1 cellular context compared by ENCODE assay signal in the genomic region with DNA sequence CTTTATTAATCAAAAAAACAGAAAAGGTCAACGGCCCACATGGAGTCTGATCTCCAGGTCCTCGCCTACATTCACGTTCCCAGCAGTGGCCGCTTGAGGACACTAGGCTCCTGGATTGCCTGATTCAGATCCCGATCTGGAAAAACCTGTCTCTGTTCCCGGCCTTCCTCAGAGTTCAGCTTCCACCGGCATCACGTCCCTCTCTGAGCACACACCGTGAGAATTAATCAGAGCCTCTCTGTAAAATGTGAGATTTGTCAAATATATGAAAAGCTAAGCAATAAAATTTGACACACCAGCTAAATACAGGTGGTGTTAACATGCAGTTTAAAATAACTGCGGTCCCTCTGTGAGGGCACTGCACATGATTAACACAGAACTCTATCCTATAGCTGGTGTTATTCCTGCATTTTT.
TF ChIP-seq lines count a peak whose summit lies in the region.

No MANE protein-coding gene starts in this region.

TF ChIP-seq in HepG2, 621 proteins besides CTCF, POLR2A, EP300 and RAD21 (continued from another document and continues in another):
- TF ChIP-seq YEATS4 (CRISPR knock-in tag; IDR thresholded peaks at IDR 0.05; ENCODE audit: borderline replicate concordance) (0 out of 2 replicates have a peak, but pooled peaks have one; percentile 36), SIN3B (IDR thresholded peaks at IDR 0.05; ENCODE audit: low read length) (no peak), CCAR2 (optimal IDR thresholded peaks at IDR 0.05; ENCODE audit: low read depth, low read length) (no peak), ZNF501 (CRISPR knock-in tag; IDR thresholded peaks at IDR 0.05) (no peak), ZNF550 (CRISPR knock-in tag; IDR thresholded peaks at IDR 0.05; ENCODE audit: borderline replicate concordance) (no peak), ZNF83 (CRISPR knock-in tag; IDR thresholded peaks at IDR 0.05; ENCODE audit: borderline replicate concordance) (no peak), RBM22 (optimal IDR thresholded peaks at IDR 0.05; ENCODE audit: low read length) (no peak), ZNF816 (CRISPR knock-in tag; IDR thresholded peaks at IDR 0.05; ENCODE audit: borderline replicate concordance) (no peak), POLR2AphosphoS2 (IDR thresholded peaks at IDR 0.05; ENCODE audit: low read depth, low read length) (no peak), KDM2A (CRISPR knock-in tag; IDR thresholded peaks at IDR 0.05; ENCODE audit: borderline replicate concordance, low read depth) (peak; percentile 82), GABPA (IDR thresholded peaks at IDR 0.05; ENCODE audit: low read depth, low read length) (no peak), GABPA (CRISPR knock-in tag; IDR thresholded peaks at IDR 0.05; ENCODE audit: low read depth) (no peak), ZNF546 (CRISPR knock-in tag; conservative IDR thresholded peaks at IDR 0.05) (no peak), ZNF761 (CRISPR knock-in tag; conservative IDR thresholded peaks at IDR 0.05) (no peak), MTF1 (CRISPR knock-in tag; IDR thresholded peaks at IDR 0.05) (no peak), HMGA1 (CRISPR knock-in tag; conservative IDR thresholded peaks at IDR 0.05) (no peak), ONECUT2 (CRISPR knock-in tag; IDR thresholded peaks at IDR 0.05) (no peak), TOPORS (CRISPR knock-in tag; IDR thresholded peaks at IDR 0.05) (no peak), ZBTB1 (CRISPR knock-in tag; IDR thresholded peaks at IDR 0.05; ENCODE audit: borderline replicate concordance) (no peak), PHB2 (IDR thresholded peaks at IDR 0.05; ENCODE audit: partially characterized antibody) (no peak)
- TF ChIP-seq, protein P1, sequence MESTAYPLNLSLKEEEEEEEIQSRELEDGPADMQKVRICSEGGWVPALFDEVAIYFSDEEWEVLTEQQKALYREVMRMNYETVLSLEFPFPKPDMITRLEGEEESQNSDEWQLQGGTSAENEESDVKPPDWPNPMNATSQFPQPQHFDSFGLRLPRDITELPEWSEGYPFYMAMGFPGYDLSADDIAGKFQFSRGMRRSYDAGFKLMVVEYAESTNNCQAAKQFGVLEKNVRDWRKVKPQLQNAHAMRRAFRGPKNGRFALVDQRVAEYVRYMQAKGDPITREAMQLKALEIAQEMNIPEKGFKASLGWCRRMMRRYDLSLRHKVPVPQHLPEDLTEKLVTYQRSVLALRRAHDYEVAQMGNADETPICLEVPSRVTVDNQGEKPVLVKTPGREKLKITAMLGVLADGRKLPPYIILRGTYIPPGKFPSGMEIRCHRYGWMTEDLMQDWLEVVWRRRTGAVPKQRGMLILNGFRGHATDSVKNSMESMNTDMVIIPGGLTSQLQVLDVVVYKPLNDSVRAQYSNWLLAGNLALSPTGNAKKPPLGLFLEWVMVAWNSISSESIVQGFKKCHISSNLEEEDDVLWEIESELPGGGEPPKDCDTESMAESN (CRISPR knock-in tag; conservative IDR thresholded peaks at IDR 0.05): no peak
- TF ChIP-seq, protein P2, sequence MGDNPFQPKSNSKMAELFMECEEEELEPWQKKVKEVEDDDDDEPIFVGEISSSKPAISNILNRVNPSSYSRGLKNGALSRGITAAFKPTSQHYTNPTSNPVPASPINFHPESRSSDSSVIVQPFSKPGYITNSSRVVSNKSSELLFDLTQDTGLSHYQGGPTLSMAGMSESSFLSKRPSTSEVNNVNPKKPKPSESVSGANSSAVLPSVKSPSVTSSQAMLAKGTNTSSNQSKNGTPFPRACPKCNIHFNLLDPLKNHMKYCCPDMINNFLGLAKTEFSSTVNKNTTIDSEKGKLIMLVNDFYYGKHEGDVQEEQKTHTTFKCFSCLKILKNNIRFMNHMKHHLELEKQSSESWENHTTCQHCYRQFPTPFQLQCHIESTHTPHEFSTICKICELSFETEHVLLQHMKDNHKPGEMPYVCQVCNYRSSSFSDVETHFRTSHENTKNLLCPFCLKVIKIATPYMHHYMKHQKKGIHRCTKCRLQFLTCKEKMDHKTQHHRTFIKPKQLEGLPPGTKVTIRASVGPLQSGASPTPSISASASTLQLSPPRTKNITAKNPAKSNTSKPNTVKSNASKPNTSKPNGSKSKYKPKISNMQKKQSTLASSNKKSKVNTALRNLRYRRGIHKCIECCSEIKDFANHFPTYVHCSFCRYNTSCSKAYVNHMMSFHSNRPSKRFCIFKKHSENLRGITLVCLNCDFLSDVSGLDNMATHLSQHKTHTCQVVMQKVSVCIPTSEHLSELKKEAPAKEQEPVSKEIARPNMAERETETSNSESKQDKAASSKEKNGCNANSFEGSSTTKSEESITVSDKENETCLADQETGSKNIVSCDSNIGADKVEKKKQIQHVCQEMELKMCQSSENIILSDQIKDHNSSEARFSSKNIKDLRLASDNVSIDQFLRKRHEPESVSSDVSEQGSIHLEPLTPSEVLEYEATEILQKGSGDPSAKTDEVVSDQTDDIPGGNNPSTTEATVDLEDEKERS (CRISPR knock-in tag; IDR thresholded peaks at IDR 0.05): no peak
- TF ChIP-seq, protein P3, sequence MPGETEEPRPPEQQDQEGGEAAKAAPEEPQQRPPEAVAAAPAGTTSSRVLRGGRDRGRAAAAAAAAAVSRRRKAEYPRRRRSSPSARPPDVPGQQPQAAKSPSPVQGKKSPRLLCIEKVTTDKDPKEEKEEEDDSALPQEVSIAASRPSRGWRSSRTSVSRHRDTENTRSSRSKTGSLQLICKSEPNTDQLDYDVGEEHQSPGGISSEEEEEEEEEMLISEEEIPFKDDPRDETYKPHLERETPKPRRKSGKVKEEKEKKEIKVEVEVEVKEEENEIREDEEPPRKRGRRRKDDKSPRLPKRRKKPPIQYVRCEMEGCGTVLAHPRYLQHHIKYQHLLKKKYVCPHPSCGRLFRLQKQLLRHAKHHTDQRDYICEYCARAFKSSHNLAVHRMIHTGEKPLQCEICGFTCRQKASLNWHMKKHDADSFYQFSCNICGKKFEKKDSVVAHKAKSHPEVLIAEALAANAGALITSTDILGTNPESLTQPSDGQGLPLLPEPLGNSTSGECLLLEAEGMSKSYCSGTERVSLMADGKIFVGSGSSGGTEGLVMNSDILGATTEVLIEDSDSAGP (CRISPR knock-in tag; IDR thresholded peaks at IDR 0.05; ENCODE audit: borderline replicate concordance): peak; percentile 41; the same call in 1 of the 2 replicates
- TF ChIP-seq, protein P4, sequence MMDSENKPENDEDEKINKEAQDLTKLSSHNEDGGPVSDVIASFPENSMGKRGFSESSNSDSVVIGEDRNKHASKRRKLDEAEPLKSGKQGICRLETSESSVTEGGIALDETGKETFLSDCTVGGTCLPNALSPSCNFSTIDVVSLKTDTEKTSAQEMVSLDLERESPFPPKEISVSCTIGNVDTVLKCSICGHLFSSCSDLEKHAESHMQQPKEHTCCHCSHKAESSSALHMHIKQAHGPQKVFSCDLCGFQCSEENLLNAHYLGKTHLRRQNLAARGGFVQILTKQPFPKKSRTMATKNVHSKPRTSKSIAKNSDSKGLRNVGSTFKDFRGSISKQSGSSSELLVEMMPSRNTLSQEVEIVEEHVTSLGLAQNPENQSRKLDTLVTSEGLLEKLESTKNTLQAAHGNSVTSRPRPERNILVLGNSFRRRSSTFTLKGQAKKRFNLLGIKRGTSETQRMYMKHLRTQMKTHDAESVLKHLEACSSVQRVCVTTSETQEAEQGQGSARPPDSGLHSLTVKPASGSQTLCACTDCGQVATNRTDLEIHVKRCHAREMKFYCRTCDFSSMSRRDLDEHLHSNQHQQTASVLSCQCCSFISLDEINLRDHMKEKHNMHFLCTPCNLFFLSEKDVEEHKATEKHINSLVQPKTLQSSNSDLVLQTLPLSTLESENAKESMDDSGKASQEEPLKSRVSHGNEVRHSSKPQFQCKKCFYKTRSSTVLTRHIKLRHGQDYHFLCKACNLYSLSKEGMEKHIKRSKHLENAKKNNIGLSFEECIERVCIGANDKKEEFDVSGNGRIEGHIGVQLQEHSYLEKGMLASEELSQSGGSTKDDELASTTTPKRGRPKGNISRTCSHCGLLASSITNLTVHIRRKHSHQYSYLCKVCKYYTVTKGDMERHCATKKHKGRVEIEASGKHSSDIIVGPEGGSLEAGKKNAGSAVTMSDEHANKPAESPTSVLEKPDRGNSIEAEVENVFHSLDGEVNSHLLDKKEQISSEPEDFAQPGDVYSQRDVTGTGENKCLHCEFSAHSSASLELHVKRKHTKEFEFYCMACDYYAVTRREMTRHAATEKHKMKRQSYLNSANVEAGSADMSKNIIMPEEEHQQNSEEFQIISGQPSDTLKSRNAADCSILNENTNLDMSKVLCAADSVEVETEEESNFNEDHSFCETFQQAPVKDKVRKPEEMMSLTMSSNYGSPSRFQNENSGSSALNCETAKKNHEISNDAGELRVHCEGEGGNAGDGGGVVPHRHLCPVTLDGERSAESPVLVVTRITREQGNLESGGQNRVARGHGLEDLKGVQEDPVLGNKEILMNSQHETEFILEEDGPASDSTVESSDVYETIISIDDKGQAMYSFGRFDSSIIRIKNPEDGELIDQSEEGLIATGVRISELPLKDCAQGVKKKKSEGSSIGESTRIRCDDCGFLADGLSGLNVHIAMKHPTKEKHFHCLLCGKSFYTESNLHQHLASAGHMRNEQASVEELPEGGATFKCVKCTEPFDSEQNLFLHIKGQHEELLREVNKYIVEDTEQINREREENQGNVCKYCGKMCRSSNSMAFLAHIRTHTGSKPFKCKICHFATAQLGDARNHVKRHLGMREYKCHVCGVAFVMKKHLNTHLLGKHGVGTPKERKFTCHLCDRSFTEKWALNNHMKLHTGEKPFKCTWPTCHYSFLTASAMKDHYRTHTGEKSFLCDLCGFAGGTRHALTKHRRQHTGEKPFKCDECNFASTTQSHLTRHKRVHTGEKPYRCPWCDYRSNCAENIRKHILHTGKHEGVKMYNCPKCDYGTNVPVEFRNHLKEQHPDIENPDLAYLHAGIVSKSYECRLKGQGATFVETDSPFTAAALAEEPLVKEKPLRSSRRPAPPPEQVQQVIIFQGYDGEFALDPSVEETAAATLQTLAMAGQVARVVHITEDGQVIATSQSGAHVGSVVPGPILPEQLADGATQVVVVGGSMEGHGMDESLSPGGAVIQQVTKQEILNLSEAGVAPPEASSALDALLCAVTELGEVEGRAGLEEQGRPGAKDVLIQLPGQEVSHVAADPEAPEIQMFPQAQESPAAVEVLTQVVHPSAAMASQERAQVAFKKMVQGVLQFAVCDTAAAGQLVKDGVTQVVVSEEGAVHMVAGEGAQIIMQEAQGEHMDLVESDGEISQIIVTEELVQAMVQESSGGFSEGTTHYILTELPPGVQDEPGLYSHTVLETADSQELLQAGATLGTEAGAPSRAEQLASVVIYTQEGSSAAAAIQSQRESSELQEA (CRISPR knock-in tag; IDR thresholded peaks at IDR 0.05; ENCODE audit: not compliant biosample characterization): no peak
- TF ChIP-seq, protein P5, sequence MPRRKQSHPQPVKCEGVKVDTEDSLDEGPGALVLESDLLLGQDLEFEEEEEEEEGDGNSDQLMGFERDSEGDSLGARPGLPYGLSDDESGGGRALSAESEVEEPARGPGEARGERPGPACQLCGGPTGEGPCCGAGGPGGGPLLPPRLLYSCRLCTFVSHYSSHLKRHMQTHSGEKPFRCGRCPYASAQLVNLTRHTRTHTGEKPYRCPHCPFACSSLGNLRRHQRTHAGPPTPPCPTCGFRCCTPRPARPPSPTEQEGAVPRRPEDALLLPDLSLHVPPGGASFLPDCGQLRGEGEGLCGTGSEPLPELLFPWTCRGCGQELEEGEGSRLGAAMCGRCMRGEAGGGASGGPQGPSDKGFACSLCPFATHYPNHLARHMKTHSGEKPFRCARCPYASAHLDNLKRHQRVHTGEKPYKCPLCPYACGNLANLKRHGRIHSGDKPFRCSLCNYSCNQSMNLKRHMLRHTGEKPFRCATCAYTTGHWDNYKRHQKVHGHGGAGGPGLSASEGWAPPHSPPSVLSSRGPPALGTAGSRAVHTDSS (CRISPR knock-in tag; conservative IDR thresholded peaks at IDR 0.05): no peak
- TF ChIP-seq, protein P6, sequence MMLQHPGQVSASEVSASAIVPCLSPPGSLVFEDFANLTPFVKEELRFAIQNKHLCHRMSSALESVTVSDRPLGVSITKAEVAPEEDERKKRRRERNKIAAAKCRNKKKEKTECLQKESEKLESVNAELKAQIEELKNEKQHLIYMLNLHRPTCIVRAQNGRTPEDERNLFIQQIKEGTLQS (CRISPR knock-in tag; IDR thresholded peaks at IDR 0.05): no peak
- TF ChIP-seq, protein P7, sequence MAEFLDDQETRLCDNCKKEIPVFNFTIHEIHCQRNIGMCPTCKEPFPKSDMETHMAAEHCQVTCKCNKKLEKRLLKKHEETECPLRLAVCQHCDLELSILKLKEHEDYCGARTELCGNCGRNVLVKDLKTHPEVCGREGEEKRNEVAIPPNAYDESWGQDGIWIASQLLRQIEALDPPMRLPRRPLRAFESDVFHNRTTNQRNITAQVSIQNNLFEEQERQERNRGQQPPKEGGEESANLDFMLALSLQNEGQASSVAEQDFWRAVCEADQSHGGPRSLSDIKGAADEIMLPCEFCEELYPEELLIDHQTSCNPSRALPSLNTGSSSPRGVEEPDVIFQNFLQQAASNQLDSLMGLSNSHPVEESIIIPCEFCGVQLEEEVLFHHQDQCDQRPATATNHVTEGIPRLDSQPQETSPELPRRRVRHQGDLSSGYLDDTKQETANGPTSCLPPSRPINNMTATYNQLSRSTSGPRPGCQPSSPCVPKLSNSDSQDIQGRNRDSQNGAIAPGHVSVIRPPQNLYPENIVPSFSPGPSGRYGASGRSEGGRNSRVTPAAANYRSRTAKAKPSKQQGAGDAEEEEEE (CRISPR knock-in tag; IDR thresholded peaks at IDR 0.05; ENCODE audit: borderline replicate concordance): no peak
- TF ChIP-seq, protein P8, sequence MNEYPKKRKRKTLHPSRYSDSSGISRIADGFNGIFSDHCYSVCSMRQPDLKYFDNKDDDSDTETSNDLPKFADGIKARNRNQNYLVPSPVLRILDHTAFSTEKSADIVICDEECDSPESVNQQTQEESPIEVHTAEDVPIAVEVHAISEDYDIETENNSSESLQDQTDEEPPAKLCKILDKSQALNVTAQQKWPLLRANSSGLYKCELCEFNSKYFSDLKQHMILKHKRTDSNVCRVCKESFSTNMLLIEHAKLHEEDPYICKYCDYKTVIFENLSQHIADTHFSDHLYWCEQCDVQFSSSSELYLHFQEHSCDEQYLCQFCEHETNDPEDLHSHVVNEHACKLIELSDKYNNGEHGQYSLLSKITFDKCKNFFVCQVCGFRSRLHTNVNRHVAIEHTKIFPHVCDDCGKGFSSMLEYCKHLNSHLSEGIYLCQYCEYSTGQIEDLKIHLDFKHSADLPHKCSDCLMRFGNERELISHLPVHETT (CRISPR knock-in tag; conservative IDR thresholded peaks at IDR 0.05): no peak; the same call in 1 of the 2 replicates
- TF ChIP-seq, protein P9, sequence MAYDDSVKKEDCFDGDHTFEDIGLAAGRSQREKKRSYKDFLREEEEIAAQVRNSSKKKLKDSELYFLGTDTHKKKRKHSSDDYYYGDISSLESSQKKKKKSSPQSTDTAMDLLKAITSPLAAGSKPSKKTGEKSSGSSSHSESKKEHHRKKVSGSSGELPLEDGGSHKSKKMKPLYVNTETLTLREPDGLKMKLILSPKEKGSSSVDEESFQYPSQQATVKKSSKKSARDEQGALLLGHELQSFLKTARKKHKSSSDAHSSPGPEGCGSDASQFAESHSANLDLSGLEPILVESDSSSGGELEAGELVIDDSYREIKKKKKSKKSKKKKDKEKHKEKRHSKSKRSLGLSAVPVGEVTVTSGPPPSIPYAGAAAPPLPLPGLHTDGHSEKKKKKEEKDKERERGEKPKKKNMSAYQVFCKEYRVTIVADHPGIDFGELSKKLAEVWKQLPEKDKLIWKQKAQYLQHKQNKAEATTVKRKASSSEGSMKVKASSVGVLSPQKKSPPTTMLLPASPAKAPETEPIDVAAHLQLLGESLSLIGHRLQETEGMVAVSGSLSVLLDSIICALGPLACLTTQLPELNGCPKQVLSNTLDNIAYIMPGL (CRISPR knock-in tag; IDR thresholded peaks at IDR 0.05; ENCODE audit: borderline replicate concordance in 1 of 2, low read depth in 1 of 2): peak; percentile 65 to 83; a peak in 3 of 4 replicates
